Comparison of ENCODE assay signal across 15 cellular contexts in genomic region chr1:231923461-231924132, GRCh38.
DNase-seq lines count a peak whose midpoint lies in the region; ATAC-seq and TF ChIP-seq lines count a peak whose summit lies in the region.
"Had no signal": no experiment of that assay in that cellular context is flagged by ENCODE, and none has a peak within 500 bp of the region (broad histone marks: within the 10 kb centered on the region; RNA-seq: fewer than 3 reads in every experiment).

No MANE protein-coding gene starts in this region.

- ATAC-seq in Right ventricle myocardium superior (ENCODE audit: poor library complexity) (peak; percentile 21), mucosa of descending colon (no peak), HG03175 (IDR thresholded peaks at IDR 0.05; ENCODE audit: unreplicated experiment) (no peak)
- no peak for ATAC-seq in naive thymus-derived CD4-positive, alpha-beta T cell
- ATAC-seq: natural killer cell; stimulated activated naive CD8-positive, alpha-beta T cell treated with anti-CD3 and anti-CD28 coated beads, Interleukin-15, Interleukin-2, amounts not matched to agents 100 U/mL and 50 U/mL, for 24 hours had no signal

- no peaks in the 10 kb centered on the region for H3K9me3 Mint-ChIP-seq in naive thymus-derived CD4-positive, alpha-beta T cell
- no peaks in the 10 kb centered on the region for H3K9me3 Mint-ChIP-seq in type B pancreatic cell
- H3K9me3 Mint-ChIP-seq: activated CD4-positive, alpha-beta memory T cell treated with anti-CD3 and anti-CD28 coated beads for 36 hours; natural killer cell had no signal

- H3K27ac Mint-ChIP-seq in naive thymus-derived CD4-positive, alpha-beta T cell: peak overlapping the region in 5 of 9 donors; percentile 9 to 82 (median 74)
- H3K27ac Mint-ChIP-seq in type B pancreatic cell: no peak overlapping the region
- H3K27ac Mint-ChIP-seq: activated CD4-positive, alpha-beta memory T cell treated with anti-CD3 and anti-CD28 coated beads for 36 hours; natural killer cell had no signal

- H3K9me3 ChIP-seq in naive thymus-derived CD4-positive, alpha-beta T cell (ENCODE audit: control insufficient read depth in 2 of 3, low read length in 3 of 3): no peaks in the 10 kb centered on the region
- H3K9me3 ChIP-seq in mucosa of descending colon: no peaks in the 10 kb centered on the region
- H3K9me3 ChIP-seq: heart right ventricle, SJSA1 had no signal

- H3K4me1 Mint-ChIP-seq in naive thymus-derived CD4-positive, alpha-beta T cell: peaks cover 19 to 65% (median 46%) of the 10 kb centered on the region in 7 donors
- peaks cover 30% of the 10 kb centered on the region for H3K4me1 Mint-ChIP-seq in type B pancreatic cell (ENCODE audit: unreplicated experiment)

- no peaks in the 10 kb centered on the region for H3K36me3 ChIP-seq in naive thymus-derived CD4-positive, alpha-beta T cell (ENCODE audit: control insufficient read depth in 2 of 3, insufficient read depth in 3 of 3, low read length in 3 of 3)
- no peaks in the 10 kb centered on the region for H3K36me3 ChIP-seq in mucosa of descending colon (ENCODE audit: low read depth)
- H3K36me3 ChIP-seq: heart right ventricle, SJSA1 had no signal

- peak overlapping the region; percentile 5 for H3K27ac ChIP-seq in cingulate gyrus (ENCODE audit: low read depth, low read length)
- no peak overlapping the region for H3K27ac ChIP-seq in naive thymus-derived CD4-positive, alpha-beta T cell (ENCODE audit: low read depth, low read length)
- H3K27ac ChIP-seq: SJSA1 had no signal

- no peak overlapping the region for H3K4me3 Mint-ChIP-seq in naive thymus-derived CD4-positive, alpha-beta T cell
- H3K4me3 Mint-ChIP-seq in type B pancreatic cell: no peak overlapping the region
- H3K4me3 Mint-ChIP-seq: activated CD4-positive, alpha-beta memory T cell treated with anti-CD3 and anti-CD28 coated beads for 36 hours; natural killer cell had no signal

- no peaks in the 10 kb centered on the region for H3K27me3 ChIP-seq in naive thymus-derived CD4-positive, alpha-beta T cell (ENCODE audit: control insufficient read depth in 2 of 2, insufficient read depth in 2 of 2, low read length in 2 of 2)
- H3K27me3 ChIP-seq: heart right ventricle, SJSA1 had no signal

- CTCF ChIA-PET in naive thymus-derived CD4-positive, alpha-beta T cell (lab: Charles Lee): no interaction called here

- peaks cover 15 to 17% of the 10 kb centered on the region in 2 donors for H3K4me1 ChIP-seq in naive thymus-derived CD4-positive, alpha-beta T cell (ENCODE audit: control insufficient read depth in 2 of 2, insufficient read depth in 2 of 2, low read length in 2 of 2)
- H3K4me1 ChIP-seq in mucosa of descending colon (ENCODE audit: low read depth): no peaks in the 10 kb centered on the region

- POLR2A ChIA-PET in naive thymus-derived CD4-positive, alpha-beta T cell (lab: Charles Lee): interaction anchor here (0.5 kb wide), 1 partner anchor 859 kb away, joined by 3 read pairs; no protein-coding TSS in a partner anchor

- TF ChIP-seq CTCF in type B pancreatic cell (conservative IDR thresholded peaks at IDR 0.05): peak; percentile 52
- no peak for TF ChIP-seq CTCF in mucosa of descending colon (IDR thresholded peaks at IDR 0.05)

- DNase-seq in Right ventricle myocardium superior: no peak
- no peak for DNase-seq in cardiac septum (ENCODE audit: low spot score)
- no peak for DNase-seq in naive thymus-derived CD4-positive, alpha-beta T cell
- no peak for DNase-seq in type B pancreatic cell (ENCODE audit: extremely low spot score, unreplicated experiment)
- DNase-seq in mucosa of descending colon: no peak
- no peak for DNase-seq in Kasumi-1 (lab: John Stamatoyannopoulos, UW)
- DNase-seq: activated CD4-positive, alpha-beta memory T cell treated with anti-CD3 and anti-CD28 coated beads for 36 hours; activated effector memory CD4-positive, alpha-beta T cell treated with Interleukin-2 at 50 U/mL for 16 hours; heart right ventricle; natural killer cell; NCI-H2107; stimulated activated naive CD8-positive, alpha-beta T cell treated with anti-CD3 and anti-CD28 coated beads, Interleukin-15, Interleukin-2, amounts not matched to agents 100 U/mL and 50 U/mL, for 24 hours had no signal

- no peak overlapping the region for H3K4me3 ChIP-seq in naive thymus-derived CD4-positive, alpha-beta T cell (ENCODE audit: low read length)
- no peak overlapping the region for H3K4me3 ChIP-seq in mucosa of descending colon
- H3K4me3 ChIP-seq: heart right ventricle, SJSA1 had no signal

- peaks cover 0 to 15% (median 0%) of the 10 kb centered on the region in 5 donors for H3K27me3 Mint-ChIP-seq in naive thymus-derived CD4-positive, alpha-beta T cell
- H3K27me3 Mint-ChIP-seq in type B pancreatic cell: peaks cover 8% of the 10 kb centered on the region
- H3K27me3 Mint-ChIP-seq: activated CD4-positive, alpha-beta memory T cell treated with anti-CD3 and anti-CD28 coated beads for 36 hours had no signal

- H3K36me3 Mint-ChIP-seq in naive thymus-derived CD4-positive, alpha-beta T cell: peaks cover 0 to 25% (median 8%) of the 10 kb centered on the region in 5 donors
- no peaks in the 10 kb centered on the region for H3K36me3 Mint-ChIP-seq in type B pancreatic cell
- H3K36me3 Mint-ChIP-seq: activated CD4-positive, alpha-beta memory T cell treated with anti-CD3 and anti-CD28 coated beads for 36 hours; natural killer cell had no signal

- intact Hi-C loops in Right ventricle myocardium superior (cut with DNase I) (no loop called here), cardiac septum (cut with DNase I) (no loop called here), mucosa of descending colon (cut with DNase I, micrococcal nuclease) (no loop called here)
- intact Hi-C loops in naive thymus-derived CD4-positive, alpha-beta T cell (cut with micrococcal nuclease): no loop called here
